In genomic region chr20:62364911-62365736, GRCh38 we compare ENCODE assay signal across 9 cellular contexts. TPM values are rescaled to one million over a fixed set of nuclear protein-coding genes. Genes with fewer than 3 reads are reported as not detected.
A peak's percentile ranks its signal among the peaks of the same experiment; 100 is the strongest.
DNase-seq lines count a peak whose midpoint lies in the region; ATAC-seq and TF ChIP-seq lines count a peak whose summit lies in the region.
"Had no signal": no experiment of that assay in that cellular context is flagged by ENCODE, and none has a peak within 500 bp of the region (broad histone marks: within the 10 kb centered on the region; RNA-seq: fewer than 3 reads in every experiment).

No MANE protein-coding gene starts in this region.

- peaks cover 2% of the 10 kb centered on the region for H3K79me2 ChIP-seq in parathyroid adenoma

- H3K36me3 ChIP-seq in Caco-2 (ENCODE audit: control insufficient read depth, insufficient read depth, low read length), result peaks cover 21% of the 10 kb centered on the region
- peaks cover 0 to 9% (median 0%) of the 10 kb centered on the region in 9 donors for H3K36me3 ChIP-seq in heart right ventricle
- H3K36me3 ChIP-seq in parathyroid adenoma (ENCODE audit: control insufficient read depth, insufficient read depth, low read length), result no peaks in the 10 kb centered on the region

- TF ChIP-seq CTCF in Caco-2 (IDR thresholded peaks at IDR 0.05; ENCODE audit: insufficient read depth in 1 of 2, low read depth in 1 of 2, low read length in 1 of 2, severe bottlenecking in 1 of 2, unreplicated experiment in 1 of 2) (no peak), WTC11 (IDR thresholded peaks at IDR 0.05) (no peak), heart right ventricle (IDR thresholded peaks at IDR 0.05) (no peak), parathyroid adenoma (IDR thresholded peaks at IDR 0.05) (no peak), foreskin fibroblast (IDR thresholded peaks at IDR 0.05; ENCODE audit: low read depth, low read length) (no peak)

- POLR2A ChIA-PET in Caco-2 (lab: Charles Lee), result interaction anchor here (0.5 to 4.7 kb wide), 12 partner anchors 10 to 1698 kb away, joined by 3 to 43 read pairs (median 4); partner anchors contain the start of genes RPS21 and TCEA2
- POLR2A ChIA-PET in WTC11 (lab: Charles Lee), result interaction anchor here (0.6 to 4.8 kb wide), 7 partner anchors 8 to 223 kb away, joined by 3 to 29 read pairs (median 4); partner anchors contain the start of genes ADRM1 and RPS21

- no peaks in the 10 kb centered on the region for H3K9me3 Mint-ChIP-seq in Caco-2 (ENCODE audit: unreplicated experiment)
- H3K9me3 Mint-ChIP-seq in WTC11, result no peaks in the 10 kb centered on the region

- peaks cover 55% of the 10 kb centered on the region for H3K4me1 Mint-ChIP-seq in Caco-2 (ENCODE audit: low read depth, unreplicated experiment)
- peaks cover 51% of the 10 kb centered on the region for H3K4me1 Mint-ChIP-seq in WTC11

- H3K4me3 ChIP-seq in Caco-2 (ENCODE audit: low read depth, low read length) (peak overlapping the region; percentile 94), heart right ventricle (peak overlapping the region in 9 of 10 donors; percentile 70 to 95 (median 91)), parathyroid adenoma (ENCODE audit: low read depth, low read length) (peak overlapping the region; percentile 82), foreskin fibroblast (ENCODE audit: low read depth in 1 of 2, low read length in 2 of 2) (peak overlapping the region in 1 of 2 donors; percentile 65)

- H3K27ac Mint-ChIP-seq in Caco-2 (ENCODE audit: unreplicated experiment), result peak overlapping the region; percentile 94
- H3K27ac Mint-ChIP-seq in WTC11, result peak overlapping the region; percentile 76
- H3K27ac Mint-ChIP-seq: activated CD8-positive, alpha-beta memory T cell treated with anti-CD3 and anti-CD28 coated beads, Interleukin-2, amount 10 ng/mL, durations not matched to agents 7 days and 5 days had no signal

- 41 to 43% methylated on average over 26 to 27 of the region's 27 CpGs for WGBS in heart right ventricle, 2 donors

- intact Hi-C loops in Caco-2 (cut with micrococcal nuclease; ENCODE audit: unreplicated experiment), result loop anchor here (5.0 kb wide), 1 partner anchor 128 kb away; the partner anchor contains the start of gene OSBPL2
- intact Hi-C loops in heart right ventricle (cut with DNase I), result loop anchor here in 2 of 10 donors (2.0 to 5.0 kb wide), 2 partner anchors 16 to 63 kb away; partner anchors contain the start of gene ADRM1 (in 1 of the 2)

- peaks cover 82% of the 10 kb centered on the region for H3K36me3 Mint-ChIP-seq in Caco-2 (ENCODE audit: insufficient read depth, unreplicated experiment)
- no peaks in the 10 kb centered on the region for H3K36me3 Mint-ChIP-seq in WTC11
- H3K36me3 Mint-ChIP-seq: activated CD8-positive, alpha-beta memory T cell treated with anti-CD3 and anti-CD28 coated beads, Interleukin-2, amount 10 ng/mL, durations not matched to agents 7 days and 5 days had no signal

- no TSS peak for BruUV-seq in Caco-2 (replicated peaks; lab: Mats Ljungman, UMichigan)

- H3K4me3 Mint-ChIP-seq in Caco-2 (ENCODE audit: unreplicated experiment), result peak overlapping the region; percentile 70
- H3K4me3 Mint-ChIP-seq in WTC11, result peak overlapping the region; percentile 65
- H3K4me3 Mint-ChIP-seq: activated CD8-positive, alpha-beta memory T cell treated with anti-CD3 and anti-CD28 coated beads, Interleukin-2, amount 10 ng/mL, durations not matched to agents 7 days and 5 days had no signal

- H3K9me3 ChIP-seq in Caco-2 (no peaks in the 10 kb centered on the region), heart right ventricle (no peaks in the 10 kb centered on the region), parathyroid adenoma (ENCODE audit: control insufficient read depth, low read length) (no peaks in the 10 kb centered on the region)

- H3K4me1 ChIP-seq in Caco-2, result peaks cover 80% of the 10 kb centered on the region
- peaks cover 57 to 91% (median 88%) of the 10 kb centered on the region in 9 donors for H3K4me1 ChIP-seq in heart right ventricle
- H3K4me1 ChIP-seq in parathyroid adenoma, result peaks cover 36% of the 10 kb centered on the region

- H3K27ac ChIP-seq in heart right ventricle (peak overlapping the region; percentile 80 to 99 (median 94)), parathyroid adenoma (peak overlapping the region; percentile 61)

- no peaks in the 10 kb centered on the region for H3K27me3 ChIP-seq in Caco-2 (replicated peaks; ENCODE audit: control insufficient read depth, insufficient read depth, low read length)
- peaks cover 0 to 53% (median 0%) of the 10 kb centered on the region in 7 donors for H3K27me3 ChIP-seq in heart right ventricle
- no peaks in the 10 kb centered on the region for H3K27me3 ChIP-seq in parathyroid adenoma (ENCODE audit: control insufficient read depth, insufficient read depth, low read length)

- peak overlapping the region; percentile 35 for H2AFZ ChIP-seq in parathyroid adenoma

- CTCF ChIA-PET in Caco-2 (lab: Charles Lee), result interaction anchor here (0.5 to 10.9 kb wide), 9 partner anchors 9 to 63 kb away, joined by 3 to 188 read pairs (median 5); no protein-coding TSS in a partner anchor
- CTCF ChIA-PET in WTC11 (lab: Charles Lee), result interaction anchor here (0.8 to 9.1 kb wide), 13 partner anchors 9 to 146 kb away, joined by 3 to 137 read pairs (median 4); partner anchors contain the start of genes ADRM1 and RPS21

- no peak for ATAC-seq in WTC11
- peak; percentile 5 to 68 (median 54) for ATAC-seq in heart right ventricle
- ATAC-seq in GM18519 (IDR thresholded peaks at IDR 0.05; ENCODE audit: low FRiP score, unreplicated experiment), result no peak
- ATAC-seq: activated CD8-positive, alpha-beta memory T cell treated with anti-CD3 and anti-CD28 coated beads, Interleukin-2, amount 10 ng/mL, durations not matched to agents 7 days and 5 days had no signal

- no peak for DNase-seq in Caco-2
- DNase-seq in WTC11 (ENCODE audit: low spot score), result no peak
- peak; percentile 69 to 71 for DNase-seq in heart right ventricle
- no peak for DNase-seq in midbrain (lab: John Stamatoyannopoulos, UW)
- no peak for DNase-seq in activated CD4-positive, alpha-beta T cell treated with anti-CD3 and anti-CD28 coated beads, Interleukin-2, amount 50 U/mL, for 4 hours
- DNase-seq in foreskin fibroblast, result no peak
- DNase-seq: activated CD8-positive, alpha-beta memory T cell treated with anti-CD3 and anti-CD28 coated beads, Interleukin-2, amount 10 ng/mL, durations not matched to agents 7 days and 5 days had no signal

- H3K27me3 Mint-ChIP-seq in Caco-2 (ENCODE audit: insufficient read depth, unreplicated experiment) (no peaks in the 10 kb centered on the region), WTC11 (ENCODE audit: low read depth) (no peaks in the 10 kb centered on the region)

- no peak overlapping the region for H3K9ac ChIP-seq in parathyroid adenoma

- peak overlapping the region; percentile 96 for H3K4me2 ChIP-seq in parathyroid adenoma (ENCODE audit: low read length)

TF ChIP-seq in WTC11, 78 proteins besides CTCF, POLR2A, EP300 and RAD21 (continues in another document):
- no peak for TF ChIP-seq CREB1 (CRISPR knock-in tag; IDR thresholded peaks at IDR 0.05)
- TF ChIP-seq ZNF671 (CRISPR knock-in tag; IDR thresholded peaks at IDR 0.05), result no peak
- no peak for TF ChIP-seq CREM (CRISPR knock-in tag; IDR thresholded peaks at IDR 0.05)
- no peak for TF ChIP-seq E2F1 (CRISPR knock-in tag; IDR thresholded peaks at IDR 0.05)
- no peak for TF ChIP-seq MYBL2 (CRISPR knock-in tag; IDR thresholded peaks at IDR 0.05)
- TF ChIP-seq FOXJ3 (CRISPR knock-in tag; IDR thresholded peaks at IDR 0.05; ENCODE audit: borderline replicate concordance), result no peak
- TF ChIP-seq USF2 (CRISPR knock-in tag; IDR thresholded peaks at IDR 0.05), result no peak
- no peak for TF ChIP-seq ZNF423 (CRISPR knock-in tag; IDR thresholded peaks at IDR 0.05)

RNA-seq across cellular contexts. Expression of gene LAMA5, which starts 2.0 kb away (rescaled TPM):
- total RNA-seq in Caco-2 (2022), result 1,050 and 1,125 TPM in 2 replicates
- 298 to 329 TPM (median 323 TPM) in 3 replicates for total RNA-seq in WTC11 (2021)
- total RNA-seq in heart right ventricle, result 100 to 1,000 TPM in 1 of 10 donors, 10 to 100 TPM in 9; 53.9 to 146 (median 67.2) TPM
- polyA plus RNA-seq in heart right ventricle, result 100 to 1,000 TPM; 103 to 358 TPM

RNA-seq across cellular contexts. Expression of gene RPS21, which starts 21.8 kb away (rescaled TPM):
- total RNA-seq in Caco-2 (2022), result 4,496 and 4,723 TPM in 2 replicates
- total RNA-seq in WTC11 (2021), result 2,016 to 2,119 TPM (median 2,047 TPM) in 3 replicates
- total RNA-seq in heart right ventricle, result 100 to 1,000 TPM; 512 to 811 (median 576) TPM
- 1,000 to 10,000 TPM; 1,609 to 4,111 TPM for polyA plus RNA-seq in heart right ventricle

RNA-seq across cellular contexts. Expression of gene CABLES2, which starts 42.0 kb away (rescaled TPM):
- 30.7 and 36.4 TPM in 2 replicates for total RNA-seq in Caco-2 (2022)
- 7.5 to 10.6 TPM (median 9.2 TPM) in 3 replicates for total RNA-seq in WTC11 (2021)
- total RNA-seq in heart right ventricle, result 10 to 100 TPM in 2 of 10 donors, 1 to 10 TPM in 8; 5.6 to 11.9 (median 8.0) TPM
- 1 to 10 TPM; 2.9 to 6.9 TPM for polyA plus RNA-seq in heart right ventricle

Comparison
In these comparisons a context has a peak if more than half of its experiments do, and no peak if none do; other contexts are left out.
1. DNase-seq: peak in heart right ventricle (2 of 2); none in Caco-2 (0 of 2), WTC11 (single experiment), midbrain (single experiment), activated CD4-positive, alpha-beta T cell treated with anti-CD3 and anti-CD28 coated beads, Interleukin-2, amount 50 U/mL, for 4 hours (0 of 2) and foreskin fibroblast (0 of 2).
2. ATAC-seq: peak in heart right ventricle (8 of 8); none in WTC11 (single experiment) and GM18519 (single experiment).